Comparison of ENCODE assay signal across 21 cellular contexts in genomic region chr2:219223831-219224610, GRCh38.
"Had no signal": no experiment of that assay in that cellular context is flagged by ENCODE, and none has a peak within 500 bp of the region (broad histone marks: within the 10 kb centered on the region; RNA-seq: fewer than 3 reads in every experiment).

No MANE protein-coding gene starts in this region.

- DNase-seq: dermis blood vessel endothelial cell; erythroblast; foreskin melanocyte; head of caudate nucleus; kidney; left cardiac atrium; left ventricle myocardium inferior; lower lobe of right lung; mesenchymal stem cell; naive B cell; nephron progenitor cell; ovary; stimulated activated CD4-positive, alpha-beta T cell treated with anti-CD3 and anti-CD28 coated beads, Interleukin-2, amount 100 ng/mL, for 48 hours; stimulated activated naive CD4-positive, alpha-beta T cell treated with Interleukin-2 at 50 U/mL for 16 hours; thyroid gland had no signal

- ATAC-seq: left cardiac atrium, lower lobe of right lung, right cardiac atrium had no signal

- H3K4me3 ChIP-seq: hepatocyte, left ventricle myocardium inferior, lower lobe of right lung, ovary, smooth muscle cell, suprapubic skin, thyroid gland had no signal

- H3K4me2 ChIP-seq: hepatocyte, smooth muscle cell had no signal

- H3K9me3 ChIP-seq: left ventricle myocardium inferior, lower lobe of right lung, ovary, suprapubic skin, thyroid gland had no signal

- H2AFZ ChIP-seq: hepatocyte had no signal

- H3K27ac ChIP-seq: hepatocyte, left ventricle myocardium inferior, lower lobe of right lung, ovary, suprapubic skin, thyroid gland had no signal

- FAIRE-seq: colon, kidney, urothelium cell line had no signal

- H3K36me3 ChIP-seq: ovary had no signal

- H3K27me3 ChIP-seq: hepatocyte, ovary, suprapubic skin, thyroid gland had no signal
